ENCODE assay signal across 1 cellular context in the genomic region with DNA sequence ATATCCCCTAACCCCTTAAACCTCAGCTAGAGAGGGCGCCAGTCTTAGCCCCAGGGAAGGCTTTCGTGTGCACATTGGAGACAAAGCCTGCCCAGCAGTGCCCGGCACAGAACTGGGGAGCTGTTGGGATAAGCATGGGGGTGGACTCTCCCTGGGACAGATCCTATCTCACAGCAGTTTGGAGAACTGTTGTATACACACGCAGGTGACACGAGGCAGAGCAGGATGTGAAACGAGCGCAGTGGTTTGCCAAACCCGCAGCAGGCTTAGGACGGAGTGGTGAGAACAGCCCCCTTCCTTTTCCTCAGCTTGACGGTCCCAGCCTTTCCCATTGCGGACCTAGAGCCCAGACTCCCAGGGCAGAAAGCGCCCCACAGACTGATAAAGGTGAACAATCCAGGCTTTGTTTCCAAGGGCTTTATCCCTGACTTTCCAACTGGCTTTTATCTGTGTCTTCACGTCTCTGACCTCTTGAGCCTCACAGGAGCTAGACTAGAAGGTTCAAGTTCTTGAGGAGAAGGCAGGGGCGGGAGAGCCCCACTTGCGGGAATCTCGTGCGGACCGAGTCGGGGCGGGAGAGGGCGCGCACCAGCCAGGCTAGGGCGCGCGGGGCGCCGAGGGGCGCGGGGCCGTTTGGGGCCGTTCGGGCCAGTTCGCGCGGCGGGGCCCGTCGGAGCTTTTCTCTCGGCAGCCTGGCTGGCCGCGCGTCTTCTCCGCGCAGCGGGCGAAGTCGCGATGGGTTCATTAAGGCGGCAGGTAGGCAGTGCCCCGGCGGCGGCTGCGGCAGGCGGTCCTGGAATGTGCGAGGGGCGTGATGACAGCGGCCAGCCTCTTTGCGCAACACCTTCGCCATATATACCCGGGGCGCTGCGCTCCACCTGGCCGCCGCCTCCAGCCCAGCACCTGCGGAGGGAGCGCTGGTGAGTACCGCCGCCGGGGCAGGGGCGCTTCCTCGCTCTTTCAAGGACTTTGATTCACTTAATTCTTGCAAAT.
TF ChIP-seq lines count a peak whose summit lies in the region.

A gene with protein sequence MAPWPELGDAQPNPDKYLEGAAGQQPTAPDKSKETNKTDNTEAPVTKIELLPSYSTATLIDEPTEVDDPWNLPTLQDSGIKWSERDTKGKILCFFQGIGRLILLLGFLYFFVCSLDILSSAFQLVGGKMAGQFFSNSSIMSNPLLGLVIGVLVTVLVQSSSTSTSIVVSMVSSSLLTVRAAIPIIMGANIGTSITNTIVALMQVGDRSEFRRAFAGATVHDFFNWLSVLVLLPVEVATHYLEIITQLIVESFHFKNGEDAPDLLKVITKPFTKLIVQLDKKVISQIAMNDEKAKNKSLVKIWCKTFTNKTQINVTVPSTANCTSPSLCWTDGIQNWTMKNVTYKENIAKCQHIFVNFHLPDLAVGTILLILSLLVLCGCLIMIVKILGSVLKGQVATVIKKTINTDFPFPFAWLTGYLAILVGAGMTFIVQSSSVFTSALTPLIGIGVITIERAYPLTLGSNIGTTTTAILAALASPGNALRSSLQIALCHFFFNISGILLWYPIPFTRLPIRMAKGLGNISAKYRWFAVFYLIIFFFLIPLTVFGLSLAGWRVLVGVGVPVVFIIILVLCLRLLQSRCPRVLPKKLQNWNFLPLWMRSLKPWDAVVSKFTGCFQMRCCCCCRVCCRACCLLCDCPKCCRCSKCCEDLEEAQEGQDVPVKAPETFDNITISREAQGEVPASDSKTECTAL (plus strand): TSS at position 881 of the 993 bp plus-strand sequence. CDS start 6,650 bp downstream, outside the sequence.

TF ChIP-seq in WTC11, 78 proteins besides CTCF, POLR2A, EP300 and RAD21 (continued from another document and continues in another):
- TF ChIP-seq, protein P1, sequence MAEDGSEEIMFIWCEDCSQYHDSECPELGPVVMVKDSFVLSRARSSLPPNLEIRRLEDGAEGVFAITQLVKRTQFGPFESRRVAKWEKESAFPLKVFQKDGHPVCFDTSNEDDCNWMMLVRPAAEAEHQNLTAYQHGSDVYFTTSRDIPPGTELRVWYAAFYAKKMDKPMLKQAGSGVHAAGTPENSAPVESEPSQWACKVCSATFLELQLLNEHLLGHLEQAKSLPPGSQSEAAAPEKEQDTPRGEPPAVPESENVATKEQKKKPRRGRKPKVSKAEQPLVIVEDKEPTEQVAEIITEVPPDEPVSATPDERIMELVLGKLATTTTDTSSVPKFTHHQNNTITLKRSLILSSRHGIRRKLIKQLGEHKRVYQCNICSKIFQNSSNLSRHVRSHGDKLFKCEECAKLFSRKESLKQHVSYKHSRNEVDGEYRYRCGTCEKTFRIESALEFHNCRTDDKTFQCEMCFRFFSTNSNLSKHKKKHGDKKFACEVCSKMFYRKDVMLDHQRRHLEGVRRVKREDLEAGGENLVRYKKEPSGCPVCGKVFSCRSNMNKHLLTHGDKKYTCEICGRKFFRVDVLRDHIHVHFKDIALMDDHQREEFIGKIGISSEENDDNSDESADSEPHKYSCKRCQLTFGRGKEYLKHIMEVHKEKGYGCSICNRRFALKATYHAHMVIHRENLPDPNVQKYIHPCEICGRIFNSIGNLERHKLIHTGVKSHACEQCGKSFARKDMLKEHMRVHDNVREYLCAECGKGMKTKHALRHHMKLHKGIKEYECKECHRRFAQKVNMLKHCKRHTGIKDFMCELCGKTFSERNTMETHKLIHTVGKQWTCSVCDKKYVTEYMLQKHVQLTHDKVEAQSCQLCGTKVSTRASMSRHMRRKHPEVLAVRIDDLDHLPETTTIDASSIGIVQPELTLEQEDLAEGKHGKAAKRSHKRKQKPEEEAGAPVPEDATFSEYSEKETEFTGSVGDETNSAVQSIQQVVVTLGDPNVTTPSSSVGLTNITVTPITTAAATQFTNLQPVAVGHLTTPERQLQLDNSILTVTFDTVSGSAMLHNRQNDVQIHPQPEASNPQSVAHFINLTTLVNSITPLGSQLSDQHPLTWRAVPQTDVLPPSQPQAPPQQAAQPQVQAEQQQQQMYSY (CRISPR knock-in tag; IDR thresholded peaks at IDR 0.05) = peak; percentile 58
- TF ChIP-seq NR2C2 (CRISPR knock-in tag; IDR thresholded peaks at IDR 0.05) = peak; percentile 78; the same call in 1 of the 2 replicates
- peak; percentile 40; the same call in 1 of the 2 replicates for TF ChIP-seq SP1 (CRISPR knock-in tag; conservative IDR thresholded peaks at IDR 0.05)
- TF ChIP-seq, protein P2, sequence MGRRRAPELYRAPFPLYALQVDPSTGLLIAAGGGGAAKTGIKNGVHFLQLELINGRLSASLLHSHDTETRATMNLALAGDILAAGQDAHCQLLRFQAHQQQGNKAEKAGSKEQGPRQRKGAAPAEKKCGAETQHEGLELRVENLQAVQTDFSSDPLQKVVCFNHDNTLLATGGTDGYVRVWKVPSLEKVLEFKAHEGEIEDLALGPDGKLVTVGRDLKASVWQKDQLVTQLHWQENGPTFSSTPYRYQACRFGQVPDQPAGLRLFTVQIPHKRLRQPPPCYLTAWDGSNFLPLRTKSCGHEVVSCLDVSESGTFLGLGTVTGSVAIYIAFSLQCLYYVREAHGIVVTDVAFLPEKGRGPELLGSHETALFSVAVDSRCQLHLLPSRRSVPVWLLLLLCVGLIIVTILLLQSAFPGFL (CRISPR knock-in tag; IDR thresholded peaks at IDR 0.05; ENCODE audit: borderline replicate concordance) = no peak; the same call in 1 of the 2 replicates
- TF ChIP-seq, protein P3, sequence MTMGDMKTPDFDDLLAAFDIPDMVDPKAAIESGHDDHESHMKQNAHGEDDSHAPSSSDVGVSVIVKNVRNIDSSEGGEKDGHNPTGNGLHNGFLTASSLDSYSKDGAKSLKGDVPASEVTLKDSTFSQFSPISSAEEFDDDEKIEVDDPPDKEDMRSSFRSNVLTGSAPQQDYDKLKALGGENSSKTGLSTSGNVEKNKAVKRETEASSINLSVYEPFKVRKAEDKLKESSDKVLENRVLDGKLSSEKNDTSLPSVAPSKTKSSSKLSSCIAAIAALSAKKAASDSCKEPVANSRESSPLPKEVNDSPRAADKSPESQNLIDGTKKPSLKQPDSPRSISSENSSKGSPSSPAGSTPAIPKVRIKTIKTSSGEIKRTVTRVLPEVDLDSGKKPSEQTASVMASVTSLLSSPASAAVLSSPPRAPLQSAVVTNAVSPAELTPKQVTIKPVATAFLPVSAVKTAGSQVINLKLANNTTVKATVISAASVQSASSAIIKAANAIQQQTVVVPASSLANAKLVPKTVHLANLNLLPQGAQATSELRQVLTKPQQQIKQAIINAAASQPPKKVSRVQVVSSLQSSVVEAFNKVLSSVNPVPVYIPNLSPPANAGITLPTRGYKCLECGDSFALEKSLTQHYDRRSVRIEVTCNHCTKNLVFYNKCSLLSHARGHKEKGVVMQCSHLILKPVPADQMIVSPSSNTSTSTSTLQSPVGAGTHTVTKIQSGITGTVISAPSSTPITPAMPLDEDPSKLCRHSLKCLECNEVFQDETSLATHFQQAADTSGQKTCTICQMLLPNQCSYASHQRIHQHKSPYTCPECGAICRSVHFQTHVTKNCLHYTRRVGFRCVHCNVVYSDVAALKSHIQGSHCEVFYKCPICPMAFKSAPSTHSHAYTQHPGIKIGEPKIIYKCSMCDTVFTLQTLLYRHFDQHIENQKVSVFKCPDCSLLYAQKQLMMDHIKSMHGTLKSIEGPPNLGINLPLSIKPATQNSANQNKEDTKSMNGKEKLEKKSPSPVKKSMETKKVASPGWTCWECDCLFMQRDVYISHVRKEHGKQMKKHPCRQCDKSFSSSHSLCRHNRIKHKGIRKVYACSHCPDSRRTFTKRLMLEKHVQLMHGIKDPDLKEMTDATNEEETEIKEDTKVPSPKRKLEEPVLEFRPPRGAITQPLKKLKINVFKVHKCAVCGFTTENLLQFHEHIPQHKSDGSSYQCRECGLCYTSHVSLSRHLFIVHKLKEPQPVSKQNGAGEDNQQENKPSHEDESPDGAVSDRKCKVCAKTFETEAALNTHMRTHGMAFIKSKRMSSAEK (CRISPR knock-in tag; IDR thresholded peaks at IDR 0.05; ENCODE audit: borderline replicate concordance) = peak; percentile 55; the same call in 1 of the 2 replicates
- TF ChIP-seq MXD4 (CRISPR knock-in tag; IDR thresholded peaks at IDR 0.05; ENCODE audit: borderline replicate concordance) = no peak
- TF ChIP-seq NR1H2 (CRISPR knock-in tag; IDR thresholded peaks at IDR 0.05) = no peak
- TF ChIP-seq, protein P4, sequence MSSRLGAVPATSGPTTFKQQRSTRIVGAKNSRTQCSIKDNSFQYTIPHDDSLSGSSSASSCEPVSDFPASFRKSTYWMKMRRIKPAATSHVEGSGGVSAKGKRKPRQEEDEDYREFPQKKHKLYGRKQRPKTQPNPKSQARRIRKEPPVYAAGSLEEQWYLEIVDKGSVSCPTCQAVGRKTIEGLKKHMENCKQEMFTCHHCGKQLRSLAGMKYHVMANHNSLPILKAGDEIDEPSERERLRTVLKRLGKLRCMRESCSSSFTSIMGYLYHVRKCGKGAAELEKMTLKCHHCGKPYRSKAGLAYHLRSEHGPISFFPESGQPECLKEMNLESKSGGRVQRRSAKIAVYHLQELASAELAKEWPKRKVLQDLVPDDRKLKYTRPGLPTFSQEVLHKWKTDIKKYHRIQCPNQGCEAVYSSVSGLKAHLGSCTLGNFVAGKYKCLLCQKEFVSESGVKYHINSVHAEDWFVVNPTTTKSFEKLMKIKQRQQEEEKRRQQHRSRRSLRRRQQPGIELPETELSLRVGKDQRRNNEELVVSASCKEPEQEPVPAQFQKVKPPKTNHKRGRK (CRISPR knock-in tag; IDR thresholded peaks at IDR 0.05; ENCODE audit: borderline replicate concordance) = no peak
- no peak for TF ChIP-seq GTF2I (CRISPR knock-in tag; conservative IDR thresholded peaks at IDR 0.05)
- TF ChIP-seq, protein P5, sequence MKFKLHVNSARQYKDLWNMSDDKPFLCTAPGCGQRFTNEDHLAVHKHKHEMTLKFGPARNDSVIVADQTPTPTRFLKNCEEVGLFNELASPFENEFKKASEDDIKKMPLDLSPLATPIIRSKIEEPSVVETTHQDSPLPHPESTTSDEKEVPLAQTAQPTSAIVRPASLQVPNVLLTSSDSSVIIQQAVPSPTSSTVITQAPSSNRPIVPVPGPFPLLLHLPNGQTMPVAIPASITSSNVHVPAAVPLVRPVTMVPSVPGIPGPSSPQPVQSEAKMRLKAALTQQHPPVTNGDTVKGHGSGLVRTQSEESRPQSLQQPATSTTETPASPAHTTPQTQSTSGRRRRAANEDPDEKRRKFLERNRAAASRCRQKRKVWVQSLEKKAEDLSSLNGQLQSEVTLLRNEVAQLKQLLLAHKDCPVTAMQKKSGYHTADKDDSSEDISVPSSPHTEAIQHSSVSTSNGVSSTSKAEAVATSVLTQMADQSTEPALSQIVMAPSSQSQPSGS (CRISPR knock-in tag; IDR thresholded peaks at IDR 0.05; ENCODE audit: borderline replicate concordance, low read depth) = peak; percentile 78; the same call in 1 of the 2 replicates
- TF ChIP-seq TCF7 (CRISPR knock-in tag; IDR thresholded peaks at IDR 0.05; ENCODE audit: low read depth) = peak; percentile 63; the same call in 1 of the 2 replicates
- TF ChIP-seq TEAD4 (CRISPR knock-in tag; IDR thresholded peaks at IDR 0.05) = peak; percentile 94
- peak; percentile 93; the same call in 1 of the 2 replicates for TF ChIP-seq ZNF138 (CRISPR knock-in tag; conservative IDR thresholded peaks at IDR 0.05)
- TF ChIP-seq JAZF1 (CRISPR knock-in tag; IDR thresholded peaks at IDR 0.05) = no peak
- TF ChIP-seq, protein P6, sequence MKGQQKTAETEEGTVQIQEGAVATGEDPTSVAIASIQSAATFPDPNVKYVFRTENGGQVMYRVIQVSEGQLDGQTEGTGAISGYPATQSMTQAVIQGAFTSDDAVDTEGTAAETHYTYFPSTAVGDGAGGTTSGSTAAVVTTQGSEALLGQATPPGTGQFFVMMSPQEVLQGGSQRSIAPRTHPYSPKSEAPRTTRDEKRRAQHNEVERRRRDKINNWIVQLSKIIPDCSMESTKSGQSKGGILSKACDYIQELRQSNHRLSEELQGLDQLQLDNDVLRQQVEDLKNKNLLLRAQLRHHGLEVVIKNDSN (CRISPR knock-in tag; IDR thresholded peaks at IDR 0.05) = peak; percentile 75
- no peak for TF ChIP-seq ZNF423 (CRISPR knock-in tag; IDR thresholded peaks at IDR 0.05)
- no peak for TF ChIP-seq SOX15 (CRISPR knock-in tag; IDR thresholded peaks at IDR 0.05)
- TF ChIP-seq, protein P7, sequence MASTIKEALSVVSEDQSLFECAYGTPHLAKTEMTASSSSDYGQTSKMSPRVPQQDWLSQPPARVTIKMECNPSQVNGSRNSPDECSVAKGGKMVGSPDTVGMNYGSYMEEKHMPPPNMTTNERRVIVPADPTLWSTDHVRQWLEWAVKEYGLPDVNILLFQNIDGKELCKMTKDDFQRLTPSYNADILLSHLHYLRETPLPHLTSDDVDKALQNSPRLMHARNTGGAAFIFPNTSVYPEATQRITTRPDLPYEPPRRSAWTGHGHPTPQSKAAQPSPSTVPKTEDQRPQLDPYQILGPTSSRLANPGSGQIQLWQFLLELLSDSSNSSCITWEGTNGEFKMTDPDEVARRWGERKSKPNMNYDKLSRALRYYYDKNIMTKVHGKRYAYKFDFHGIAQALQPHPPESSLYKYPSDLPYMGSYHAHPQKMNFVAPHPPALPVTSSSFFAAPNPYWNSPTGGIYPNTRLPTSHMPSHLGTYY (CRISPR knock-in tag; IDR thresholded peaks at IDR 0.05) = no peak
- TF ChIP-seq, protein P8, sequence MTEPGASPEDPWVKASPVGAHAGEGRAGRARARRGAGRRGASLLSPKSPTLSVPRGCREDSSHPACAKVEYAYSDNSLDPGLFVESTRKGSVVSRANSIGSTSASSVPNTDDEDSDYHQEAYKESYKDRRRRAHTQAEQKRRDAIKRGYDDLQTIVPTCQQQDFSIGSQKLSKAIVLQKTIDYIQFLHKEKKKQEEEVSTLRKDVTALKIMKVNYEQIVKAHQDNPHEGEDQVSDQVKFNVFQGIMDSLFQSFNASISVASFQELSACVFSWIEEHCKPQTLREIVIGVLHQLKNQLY (CRISPR knock-in tag; IDR thresholded peaks at IDR 0.05) = 0 out of 2 replicates have a peak, but pooled peaks have one; percentile 37
- no peak for TF ChIP-seq GRHL2 (CRISPR knock-in tag; IDR thresholded peaks at IDR 0.05; ENCODE audit: insufficient replicate concordance, severe bottlenecking)
- TF ChIP-seq ESRRA (CRISPR knock-in tag; IDR thresholded peaks at IDR 0.05; ENCODE audit: borderline replicate concordance) = peak; percentile 89; the same call in 1 of the 2 replicates
- TF ChIP-seq ZNF671 (CRISPR knock-in tag; IDR thresholded peaks at IDR 0.05) = no peak
- no peak for TF ChIP-seq NFYB (CRISPR knock-in tag; conservative IDR thresholded peaks at IDR 0.05; ENCODE audit: low read depth)
- TF ChIP-seq OVOL2 (CRISPR knock-in tag; IDR thresholded peaks at IDR 0.05; ENCODE audit: borderline replicate concordance) = no peak
- TF ChIP-seq, protein P9, sequence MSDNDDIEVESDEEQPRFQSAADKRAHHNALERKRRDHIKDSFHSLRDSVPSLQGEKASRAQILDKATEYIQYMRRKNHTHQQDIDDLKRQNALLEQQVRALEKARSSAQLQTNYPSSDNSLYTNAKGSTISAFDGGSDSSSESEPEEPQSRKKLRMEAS (CRISPR knock-in tag; IDR thresholded peaks at IDR 0.05) = peak; percentile 97
- TF ChIP-seq, protein P10, sequence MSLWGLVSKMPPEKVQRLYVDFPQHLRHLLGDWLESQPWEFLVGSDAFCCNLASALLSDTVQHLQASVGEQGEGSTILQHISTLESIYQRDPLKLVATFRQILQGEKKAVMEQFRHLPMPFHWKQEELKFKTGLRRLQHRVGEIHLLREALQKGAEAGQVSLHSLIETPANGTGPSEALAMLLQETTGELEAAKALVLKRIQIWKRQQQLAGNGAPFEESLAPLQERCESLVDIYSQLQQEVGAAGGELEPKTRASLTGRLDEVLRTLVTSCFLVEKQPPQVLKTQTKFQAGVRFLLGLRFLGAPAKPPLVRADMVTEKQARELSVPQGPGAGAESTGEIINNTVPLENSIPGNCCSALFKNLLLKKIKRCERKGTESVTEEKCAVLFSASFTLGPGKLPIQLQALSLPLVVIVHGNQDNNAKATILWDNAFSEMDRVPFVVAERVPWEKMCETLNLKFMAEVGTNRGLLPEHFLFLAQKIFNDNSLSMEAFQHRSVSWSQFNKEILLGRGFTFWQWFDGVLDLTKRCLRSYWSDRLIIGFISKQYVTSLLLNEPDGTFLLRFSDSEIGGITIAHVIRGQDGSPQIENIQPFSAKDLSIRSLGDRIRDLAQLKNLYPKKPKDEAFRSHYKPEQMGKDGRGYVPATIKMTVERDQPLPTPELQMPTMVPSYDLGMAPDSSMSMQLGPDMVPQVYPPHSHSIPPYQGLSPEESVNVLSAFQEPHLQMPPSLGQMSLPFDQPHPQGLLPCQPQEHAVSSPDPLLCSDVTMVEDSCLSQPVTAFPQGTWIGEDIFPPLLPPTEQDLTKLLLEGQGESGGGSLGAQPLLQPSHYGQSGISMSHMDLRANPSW (CRISPR knock-in tag; conservative IDR thresholded peaks at IDR 0.05; ENCODE audit: low read depth) = no peak
- TF ChIP-seq CREM (CRISPR knock-in tag; IDR thresholded peaks at IDR 0.05) = peak; percentile 81
